In the genomic region with DNA sequence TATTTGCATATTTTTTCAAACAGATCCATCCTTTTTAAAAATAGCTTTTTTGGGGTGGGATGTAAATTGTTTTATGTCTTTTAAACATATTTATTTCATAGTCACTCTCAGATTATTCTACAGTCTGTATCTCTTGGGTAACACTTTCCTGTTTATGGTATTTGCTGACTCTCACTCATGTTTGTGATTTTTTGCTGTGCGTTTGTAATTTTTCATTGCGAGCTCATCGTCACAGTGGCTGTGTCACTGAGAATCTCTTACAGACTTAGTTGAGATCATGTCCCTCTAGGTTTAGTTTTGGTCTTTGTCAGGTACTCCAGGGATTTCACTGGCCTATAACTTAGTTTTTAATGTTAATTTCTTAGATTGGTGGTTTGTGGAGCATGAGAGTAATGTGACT, we compare ENCODE assay signal across 29 cellular contexts.
"Had no signal": no experiment of that assay in that cellular context is flagged by ENCODE, and none has a peak within 500 bp of the region (broad histone marks: within the 10 kb centered on the region; RNA-seq: fewer than 3 reads in every experiment).

No MANE protein-coding gene starts in this region.

- H3K27me3 ChIP-seq: brain microvascular endothelial cell, esophagus muscularis mucosa, gastroesophageal sphincter had no signal

- H3K27me3 Mint-ChIP-seq: activated CD4-positive, alpha-beta T cell treated with anti-CD3 and anti-CD28 coated beads for 36 hours; activated CD4-positive, alpha-beta T cell treated with anti-CD3 and anti-CD28 coated beads, Interleukin-2, amount 10 ng/mL, durations not matched to agents 24 days and 14 days; activated T-cell treated with anti-CD3 and anti-CD28 coated beads, Interleukin-2, amount 50 U/mL, for 24 hours had no signal

- FAIRE-seq: astrocyte, bronchial epithelial cell, colon had no signal

- H3K4me1 Mint-ChIP-seq: activated CD4-positive, alpha-beta memory T cell treated with anti-CD3 and anti-CD28 coated beads, Interleukin-2, amount 10 ng/mL, durations not matched to agents 7 days and 5 days; activated CD4-positive, alpha-beta T cell treated with anti-CD3 and anti-CD28 coated beads for 36 hours; activated CD4-positive, alpha-beta T cell treated with anti-CD3 and anti-CD28 coated beads, Interleukin-2, amount 10 ng/mL, durations not matched to agents 24 days and 14 days; activated naive CD4-positive, alpha-beta T cell treated with anti-CD3 and anti-CD28 coated beads, Interleukin-2, amount 10 ng/mL, durations not matched to agents 7 days and 5 days; activated naive CD8-positive, alpha-beta T cell treated with anti-CD3 and anti-CD28 coated beads, Interleukin-2, amount 10 ng/mL, durations not matched to agents 7 days and 5 days; central memory CD8-positive, alpha-beta T cell had no signal

- DNase-seq: activated CD4-positive, alpha-beta memory T cell treated with anti-CD3 and anti-CD28 coated beads, Interleukin-2, amount 10 ng/mL, durations not matched to agents 7 days and 5 days; activated CD4-positive, alpha-beta T cell treated with anti-CD3 and anti-CD28 coated beads for 36 hours; activated CD4-positive, alpha-beta T cell treated with anti-CD3 and anti-CD28 coated beads, Interleukin-2, amount 10 ng/mL, durations not matched to agents 24 days and 14 days; activated CD4-positive, CD25-positive, alpha-beta regulatory T cell; activated CD4-positive, CD25-positive, alpha-beta regulatory T cell treated with anti-CD3 and anti-CD28 coated beads, Interleukin-2, amount 50 U/mL, for 72 hours; activated CD8-positive, alpha-beta memory T cell treated with anti-CD3 and anti-CD28 coated beads, Interleukin-2, amount 50 U/mL, for 48 hours; activated gamma-delta T cell; activated naive CD4-positive, alpha-beta T cell; activated naive CD4-positive, alpha-beta T cell treated with anti-CD3 and anti-CD28 coated beads, Interleukin-2, amount 10 ng/mL, durations not matched to agents 7 days and 5 days; activated naive CD8-positive, alpha-beta T cell treated with anti-CD3 and anti-CD28 coated beads, Interleukin-2, amount 10 ng/mL, durations not matched to agents 7 days and 5 days; activated T-cell treated with anti-CD3 and anti-CD28 coated beads for 4 hours; activated T-cell treated with anti-CD3 and anti-CD28 coated beads, Interleukin-2, amount 50 U/mL, for 24 hours; activated T-cell treated with anti-CD3 and anti-CD28 coated beads, Interleukin-2, amount 50 U/mL, for 72 hours; brain microvascular endothelial cell; cortex of kidney; dermis blood vessel endothelial cell; effector CD4-positive, alpha-beta T cell; effector memory CD8-positive, alpha-beta T cell; erythroblast; foreskin melanocyte; T-helper 1 cell; T-helper 2 cell had no signal

- H3K36me3 Mint-ChIP-seq: activated naive CD4-positive, alpha-beta T cell treated with anti-CD3 and anti-CD28 coated beads, Interleukin-2, amount 10 ng/mL, durations not matched to agents 7 days and 5 days; activated naive CD4-positive, alpha-beta T cell treated with anti-CD3 and anti-CD28 coated beads, Interleukin-2, amount 50 U/mL, for 72 hours; activated naive CD8-positive, alpha-beta T cell treated with anti-CD3 and anti-CD28 coated beads, Interleukin-2, amount 10 ng/mL, durations not matched to agents 7 days and 5 days had no signal

- H3K9me3 ChIP-seq: esophagus muscularis mucosa, gastroesophageal sphincter had no signal

- H3K4me3 ChIP-seq: esophagus muscularis mucosa, gastroesophageal sphincter had no signal

- H3K4me1 ChIP-seq: esophagus muscularis mucosa, gastroesophageal sphincter had no signal

- H3K4me3 Mint-ChIP-seq: activated CD4-positive, alpha-beta memory T cell treated with anti-CD3 and anti-CD28 coated beads, Interleukin-2, amount 10 ng/mL, durations not matched to agents 7 days and 5 days; activated CD4-positive, alpha-beta T cell treated with anti-CD3 and anti-CD28 coated beads for 36 hours; activated CD4-positive, alpha-beta T cell treated with anti-CD3 and anti-CD28 coated beads, Interleukin-2, amount 10 ng/mL, durations not matched to agents 24 days and 14 days; activated naive CD4-positive, alpha-beta T cell treated with anti-CD3 and anti-CD28 coated beads, Interleukin-2, amount 10 ng/mL, durations not matched to agents 7 days and 5 days; activated naive CD8-positive, alpha-beta T cell treated with anti-CD3 and anti-CD28 coated beads, Interleukin-2, amount 10 ng/mL, durations not matched to agents 7 days and 5 days; activated T-cell treated with anti-CD3 and anti-CD28 coated beads, Interleukin-2, amount 50 U/mL, for 24 hours; activated T-cell treated with anti-CD3 and anti-CD28 coated beads, Interleukin-2, amount 50 U/mL, for 72 hours; central memory CD8-positive, alpha-beta T cell; effector memory CD8-positive, alpha-beta T cell had no signal

- H3K27ac ChIP-seq: brain microvascular endothelial cell, esophagus muscularis mucosa, gastroesophageal sphincter had no signal

- H3K27ac Mint-ChIP-seq: activated CD4-positive, alpha-beta memory T cell treated with anti-CD3 and anti-CD28 coated beads, Interleukin-2, amount 10 ng/mL, durations not matched to agents 7 days and 5 days; activated CD4-positive, alpha-beta T cell treated with anti-CD3 and anti-CD28 coated beads for 36 hours; activated CD4-positive, alpha-beta T cell treated with anti-CD3 and anti-CD28 coated beads, Interleukin-2, amount 10 ng/mL, durations not matched to agents 24 days and 14 days; activated naive CD4-positive, alpha-beta T cell treated with anti-CD3 and anti-CD28 coated beads, Interleukin-2, amount 10 ng/mL, durations not matched to agents 7 days and 5 days; activated naive CD4-positive, alpha-beta T cell treated with anti-CD3 and anti-CD28 coated beads, Interleukin-2, amount 50 U/mL, for 72 hours; activated naive CD8-positive, alpha-beta T cell treated with anti-CD3 and anti-CD28 coated beads, Interleukin-2, amount 10 ng/mL, durations not matched to agents 7 days and 5 days; activated T-cell treated with anti-CD3 and anti-CD28 coated beads, Interleukin-2, amount 50 U/mL, for 24 hours; activated T-cell treated with anti-CD3 and anti-CD28 coated beads, Interleukin-2, amount 50 U/mL, for 72 hours; effector memory CD8-positive, alpha-beta T cell had no signal

- H3K36me3 ChIP-seq: brain microvascular endothelial cell, esophagus muscularis mucosa, gastroesophageal sphincter had no signal

- ATAC-seq: activated CD4-positive, alpha-beta T cell treated with anti-CD3 and anti-CD28 coated beads for 36 hours; activated naive CD4-positive, alpha-beta T cell treated with anti-CD3 and anti-CD28 coated beads, Interleukin-2, amount 50 U/mL, for 72 hours; activated T-cell treated with anti-CD3 and anti-CD28 coated beads, Interleukin-2, amount 50 U/mL, for 72 hours; effector memory CD8-positive, alpha-beta T cell; gastroesophageal sphincter had no signal
